In genomic region chr3:13263770-13264467, GRCh38 we compare ENCODE assay signal across 1 cellular context.
TF ChIP-seq lines count a peak whose summit lies in the region.

No MANE protein-coding gene starts in this region.

TF ChIP-seq in SK-N-SH treated with all-trans-retinoic acid at 6 μM for 48 hours, 23 proteins besides CTCF, POLR2A, EP300 and RAD21 (continued from another document):
- no peak for TF ChIP-seq PATZ1 (CRISPR knock-in tag; IDR thresholded peaks at IDR 0.05; ENCODE audit: borderline replicate concordance)
- no peak for TF ChIP-seq SNAI2 (CRISPR knock-in tag; IDR thresholded peaks at IDR 0.05)
- no peak for TF ChIP-seq ZNF565 (CRISPR knock-in tag; conservative IDR thresholded peaks at IDR 0.05; ENCODE audit: low read depth)
- TF ChIP-seq RARB (CRISPR knock-in tag; IDR thresholded peaks at IDR 0.05): no peak
- TF ChIP-seq POU6F1 (CRISPR knock-in tag; IDR thresholded peaks at IDR 0.05; ENCODE audit: borderline replicate concordance, low read depth): no peak
- no peak for TF ChIP-seq CREB5 (CRISPR knock-in tag; IDR thresholded peaks at IDR 0.05; ENCODE audit: low read depth)
